17 cellular contexts compared by ENCODE assay signal in genomic region chr17:46060461-46060860, GRCh38.
DNase-seq lines count a peak whose midpoint lies in the region; ATAC-seq and TF ChIP-seq lines count a peak whose summit lies in the region.
"Had no signal": no experiment of that assay in that cellular context is flagged by ENCODE, and none has a peak within 500 bp of the region (broad histone marks: within the 10 kb centered on the region; RNA-seq: fewer than 3 reads in every experiment).

No MANE protein-coding gene starts in this region.

- ATAC-seq in activated naive CD8-positive, alpha-beta T cell treated with anti-CD3 and anti-CD28 coated beads, Interleukin-2, amount 50 U/mL, for 24 hours, result no peak
- ATAC-seq in body of pancreas, result no peak
- ATAC-seq in gastrocnemius medialis, result no peak
- ATAC-seq: CD8-positive, alpha-beta T cell; GM23338 had no signal

- peaks cover 43% of the 10 kb centered on the region for H3K4me1 Mint-ChIP-seq in activated naive CD8-positive, alpha-beta T cell (ENCODE audit: low read depth)
- peaks cover 41% of the 10 kb centered on the region for H3K4me1 Mint-ChIP-seq in activated naive CD8-positive, alpha-beta T cell treated with anti-CD3 and anti-CD28 coated beads, Interleukin-2, amount 50 U/mL, for 24 hours
- peaks cover 38% of the 10 kb centered on the region for H3K4me1 Mint-ChIP-seq in mesothelial cell of epicardium
- H3K4me1 Mint-ChIP-seq: B cell had no signal

- H3K9me3 ChIP-seq in body of pancreas, result no peaks in the 10 kb centered on the region
- H3K9me3 ChIP-seq in gastrocnemius medialis, result no peaks in the 10 kb centered on the region

- H3K27me3 ChIP-seq in body of pancreas, result no peaks in the 10 kb centered on the region
- H3K27me3 ChIP-seq in gastrocnemius medialis, result no peaks in the 10 kb centered on the region

- TF ChIP-seq POLR2A in body of pancreas (IDR thresholded peaks at IDR 0.05), result no peak
- TF ChIP-seq POLR2A in gastrocnemius medialis (IDR thresholded peaks at IDR 0.05), result no peak

- peaks cover 2% of the 10 kb centered on the region for H3K36me3 Mint-ChIP-seq in activated naive CD8-positive, alpha-beta T cell
- peaks cover 47% of the 10 kb centered on the region for H3K36me3 Mint-ChIP-seq in activated naive CD8-positive, alpha-beta T cell treated with anti-CD3 and anti-CD28 coated beads, Interleukin-2, amount 50 U/mL, for 24 hours (ENCODE audit: low read depth)
- peaks cover 10% of the 10 kb centered on the region for H3K36me3 Mint-ChIP-seq in mesothelial cell of epicardium

- H3K36me3 ChIP-seq in body of pancreas (replicated peaks in 1 of 2; ENCODE audit: insufficient read depth in 1 of 2, low read depth in 2 of 2) (peaks cover 2 to 3% of the 10 kb centered on the region in 2 donors), gastrocnemius medialis (peaks cover 0 to 13% of the 10 kb centered on the region in 2 donors)

- H3K4me3 Mint-ChIP-seq in activated naive CD8-positive, alpha-beta T cell, result no peak overlapping the region
- H3K4me3 Mint-ChIP-seq in activated naive CD8-positive, alpha-beta T cell treated with anti-CD3 and anti-CD28 coated beads, Interleukin-2, amount 50 U/mL, for 24 hours, result no peak overlapping the region
- no peak overlapping the region for H3K4me3 Mint-ChIP-seq in mesothelial cell of epicardium
- H3K4me3 Mint-ChIP-seq: B cell; CD8-positive, alpha-beta T cell; GM23338 had no signal

- DNase-seq in activated naive CD8-positive, alpha-beta T cell treated with anti-CD3 and anti-CD28 coated beads, Interleukin-2, amount 50 U/mL, for 24 hours, result no peak
- DNase-seq in body of pancreas (no peak), mesothelial cell of epicardium (ENCODE audit: low spot score in 2 of 2, unreplicated experiment in 2 of 2) (no peak), gastrocnemius medialis (no peak), DMS79 (lab: John Stamatoyannopoulos, UW) (no peak)
- no peak for DNase-seq in activated effector memory CD4-positive, alpha-beta T cell treated with Interleukin-2 at 50 U/mL for 16 hours
- DNase-seq in activated CD8-positive, alpha-beta memory T cell treated with anti-CD3 and anti-CD28 coated beads, Interleukin-2, amount 50 U/mL, for 48 hours, result no peak
- DNase-seq: C1 segment of cervical spinal cord; CD8-positive, alpha-beta T cell; COR-L47; GF-D8; H7 had no signal

- no peak overlapping the region for H3K4me3 ChIP-seq in body of pancreas
- no peak overlapping the region for H3K4me3 ChIP-seq in gastrocnemius medialis
- H3K4me3 ChIP-seq: GM23338 had no signal

- H3K4me1 ChIP-seq in body of pancreas, result peaks cover 70% of the 10 kb centered on the region
- H3K4me1 ChIP-seq in gastrocnemius medialis, result peaks cover 35 to 38% of the 10 kb centered on the region in 2 donors

- H3K9me3 Mint-ChIP-seq in activated naive CD8-positive, alpha-beta T cell (ENCODE audit: low read depth), result no peaks in the 10 kb centered on the region
- H3K9me3 Mint-ChIP-seq in activated naive CD8-positive, alpha-beta T cell treated with anti-CD3 and anti-CD28 coated beads, Interleukin-2, amount 50 U/mL, for 24 hours, result no peaks in the 10 kb centered on the region
- H3K9me3 Mint-ChIP-seq in mesothelial cell of epicardium, result no peaks in the 10 kb centered on the region
- H3K9me3 Mint-ChIP-seq: CD8-positive, alpha-beta T cell; GM23338 had no signal

- intact Hi-C loops in body of pancreas (cut with DNase I) (no loop called here), gastrocnemius medialis (cut with DNase I; ENCODE audit: low total_unique reads) (loop anchor here (5.0 kb wide), 1 partner anchor 102 kb away; no protein-coding TSS in a partner anchor)

- peak overlapping the region; percentile 72 for H3K27ac Mint-ChIP-seq in activated naive CD8-positive, alpha-beta T cell
- H3K27ac Mint-ChIP-seq in activated naive CD8-positive, alpha-beta T cell treated with anti-CD3 and anti-CD28 coated beads, Interleukin-2, amount 50 U/mL, for 24 hours, result no peak overlapping the region
- H3K27ac Mint-ChIP-seq in mesothelial cell of epicardium, result peak overlapping the region; percentile 25
- H3K27ac Mint-ChIP-seq: B cell, GM23338 had no signal

- no peaks in the 10 kb centered on the region for H3K27me3 Mint-ChIP-seq in activated naive CD8-positive, alpha-beta T cell
- no peaks in the 10 kb centered on the region for H3K27me3 Mint-ChIP-seq in activated naive CD8-positive, alpha-beta T cell treated with anti-CD3 and anti-CD28 coated beads, Interleukin-2, amount 50 U/mL, for 24 hours
- no peaks in the 10 kb centered on the region for H3K27me3 Mint-ChIP-seq in mesothelial cell of epicardium (ENCODE audit: low read depth)
- H3K27me3 Mint-ChIP-seq: B cell had no signal

- in situ Hi-C loops in gastrocnemius medialis (cut with MboI; ENCODE audit: low sequenced_read_pairs in 4 of 4), result no loop called here

- no peak for TF ChIP-seq CTCF in body of pancreas (IDR thresholded peaks at IDR 0.05)
- TF ChIP-seq CTCF in mesothelial cell of epicardium (IDR thresholded peaks at IDR 0.05; ENCODE audit: unreplicated experiment), result no peak
- TF ChIP-seq CTCF in gastrocnemius medialis (IDR thresholded peaks at IDR 0.05 in 4 of 5, conservative IDR thresholded peaks at IDR 0.05 in 1 of 5), result no peak

- H3K27ac ChIP-seq in body of pancreas (peak overlapping the region in 3 of 4 donors; percentile 23 to 41 (median 40)), gastrocnemius medialis (peak overlapping the region in 3 of 4 donors; percentile 16 to 35 (median 20))
- H3K27ac ChIP-seq: 22Rv1, HL-60 had no signal

- 47 to 53% methylated on average over 2 of the region's 2 CpGs for WGBS in body of pancreas, 2 donors
